17 cellular contexts compared by ENCODE assay signal in the genomic region with DNA sequence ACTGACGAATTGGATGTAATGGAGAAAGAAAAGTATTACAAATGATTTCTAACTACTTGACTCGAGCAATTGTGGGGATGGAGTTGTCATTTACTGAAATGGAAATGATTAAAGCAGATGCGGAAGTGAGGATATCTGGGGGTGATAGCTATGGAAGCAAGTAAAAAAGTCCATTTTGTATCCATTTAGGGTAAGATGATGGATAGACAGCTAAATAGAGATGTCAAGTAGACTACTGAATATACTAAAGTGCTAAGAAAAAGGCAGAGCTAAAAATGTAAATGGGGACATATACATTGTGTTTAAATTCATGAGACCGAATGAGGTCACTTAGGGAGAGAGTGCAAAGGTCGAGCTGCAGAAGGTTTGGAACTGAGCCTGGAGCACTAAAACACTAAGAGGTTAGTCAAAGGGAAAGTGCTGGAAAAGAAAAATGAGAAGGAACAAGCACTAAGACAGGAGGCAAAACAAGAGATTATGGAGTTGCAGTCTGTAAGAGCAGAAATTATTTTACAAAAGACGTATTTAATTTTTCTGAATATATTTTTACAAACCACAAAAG.
A peak's percentile ranks its signal among the peaks of the same experiment; 100 is the strongest.
DNase-seq lines count a peak whose midpoint lies in the region; ATAC-seq, FAIRE-seq and TF ChIP-seq lines count a peak whose summit lies in the region.
"Had no signal": no experiment of that assay in that cellular context is flagged by ENCODE, and none has a peak within 500 bp of the region (broad histone marks: within the 10 kb centered on the region; RNA-seq: fewer than 3 reads in every experiment).

No MANE protein-coding gene starts in this region.

- ATAC-seq in HepG2 (no peak), right lobe of liver (no peak)

- no peaks in the 10 kb centered on the region for H3K9me2 ChIP-seq in SK-N-SH

- H3K4me3 ChIP-seq in HepG2 (replicated peaks in 1 of 3; ENCODE audit: insufficient read depth in 1 of 3, low read depth in 2 of 3, low read length in 3 of 3), result no peak overlapping the region
- H3K4me3 ChIP-seq in right lobe of liver, result no peak overlapping the region
- H3K4me3 ChIP-seq in liver (ENCODE audit: low read depth in 1 of 3, low read length in 3 of 3), result no peak overlapping the region
- no peak overlapping the region for H3K4me3 ChIP-seq in small intestine (ENCODE audit: low read depth in 1 of 2, low read length in 2 of 2)
- no peak overlapping the region for H3K4me3 ChIP-seq in SK-N-SH (ENCODE audit: low read depth in 2 of 2, low read length in 1 of 2)
- H3K4me3 ChIP-seq: BLaER1 had no signal

- WGBS in HepG2 (ENCODE audit: low lambda C conversion rate), result 19% methylated on average over 6 of the region's 6 CpGs
- WGBS in right lobe of liver (ENCODE audit: insufficient coverage, low coverage, low lambda C conversion rate, missing lambda C conversion rate), result 44% methylated on average over 6 of the region's 6 CpGs
- WGBS in liver, result 54% methylated on average over 6 of the region's 6 CpGs
- WGBS in small intestine, 3 donors, result 43 to 63% (median 47%) methylated on average over 6 of the region's 6 CpGs
- 34% methylated on average over 6 of the region's 6 CpGs for WGBS in SK-N-SH (ENCODE audit: low lambda C conversion rate)

- no peaks in the 10 kb centered on the region for H4K20me1 ChIP-seq in HepG2 (ENCODE audit: insufficient read depth, low read length)
- no peaks in the 10 kb centered on the region for H4K20me1 ChIP-seq in SK-N-SH (ENCODE audit: insufficient read depth)
- H4K20me1 ChIP-seq: BLaER1 had no signal

- H3K9me3 ChIP-seq in HepG2 (ENCODE audit: low read length) (no peaks in the 10 kb centered on the region), right lobe of liver (no peaks in the 10 kb centered on the region), liver (ENCODE audit: control insufficient read depth in 4 of 4, low read length in 3 of 4) (no peaks in the 10 kb centered on the region), small intestine (ENCODE audit: control insufficient read depth, low read depth) (no peaks in the 10 kb centered on the region), SK-N-SH (no peaks in the 10 kb centered on the region)
- H3K9me3 ChIP-seq: BLaER1 had no signal

- no peaks in the 10 kb centered on the region for H3F3A ChIP-seq in SK-N-SH (replicated peaks; ENCODE audit: insufficient read depth)

- H3K4me2 ChIP-seq in HepG2 (ENCODE audit: low read depth, low read length) (no peak overlapping the region), SK-N-SH (no peak overlapping the region)
- H3K4me2 ChIP-seq: BLaER1 had no signal

- CTCF ChIA-PET in HepG2 (lab: Yijun Ruan, JAX; ENCODE audit: low intra/inter-chr PET ratio, low total read pairs) (no interaction called here), SK-N-SH (lab: Yijun Ruan, JAX) (no interaction called here)

- no TSS peak for BruUV-seq in HepG2 (replicated peaks; lab: Mats Ljungman, UMichigan)

- TF ChIP-seq POLR2A in HepG2 (IDR thresholded peaks at IDR 0.05; ENCODE audit: insufficient read depth in 1 of 2, low read depth in 2 of 2, low read length in 2 of 2), result no peak
- no peak for TF ChIP-seq POLR2A in right lobe of liver (IDR thresholded peaks at IDR 0.05)

- H2AFZ ChIP-seq in HepG2 (ENCODE audit: low read length) (no peak overlapping the region), SK-N-SH (ENCODE audit: low read depth) (no peak overlapping the region)

- no peak for TF ChIP-seq CTCF in HepG2 (CRISPR knock-in tag; IDR thresholded peaks at IDR 0.05)
- TF ChIP-seq CTCF in right lobe of liver (IDR thresholded peaks at IDR 0.05), result no peak
- no peak for TF ChIP-seq CTCF in liver (IDR thresholded peaks at IDR 0.05; ENCODE audit: low read depth, low read length, missing input control)
- TF ChIP-seq CTCF in SK-N-SH (IDR thresholded peaks at IDR 0.05), result no peak

- H3K27me3 ChIP-seq in HepG2 (ENCODE audit: control insufficient read depth in 1 of 2, insufficient read depth in 2 of 2, low read length in 2 of 2) (no peaks in the 10 kb centered on the region; a peak in 1 of 5 replicates), right lobe of liver (no peaks in the 10 kb centered on the region), liver (ENCODE audit: control insufficient read depth in 4 of 4, insufficient read depth in 4 of 4, low read length in 3 of 4) (no peaks in the 10 kb centered on the region), small intestine (ENCODE audit: control insufficient read depth in 2 of 2, insufficient read depth in 2 of 2, low read length in 2 of 2) (no peaks in the 10 kb centered on the region), SK-N-SH (ENCODE audit: insufficient read depth) (no peaks in the 10 kb centered on the region)
- H3K27me3 ChIP-seq: BLaER1 had no signal

- H3K9ac ChIP-seq in HepG2 (ENCODE audit: insufficient read depth, low read depth, low read length) (no peak overlapping the region), liver (ENCODE audit: low read depth in 1 of 2, low read length in 2 of 2) (no peak overlapping the region), SK-N-SH (no peak overlapping the region)
- H3K9ac ChIP-seq: BLaER1 had no signal

- in situ Hi-C loops in HepG2 (cut with HindIII; ENCODE audit: extremely low pct_ligation_motif_present, low pct_unique_long_range_greater_than_20kb), result no loop called here

- DNase-seq in HepG2 (ENCODE audit: low spot score) (no peak), right lobe of liver (no peak), small intestine (peak; percentile 47), SK-N-SH (no peak), NCI-H2227 treated with DMSO at 0.1 percent for 48 hours (lab: John Stamatoyannopoulos, UW) (no peak)
- no peak for DNase-seq in effector CD8-positive, alpha-beta T cell (lab: John Stamatoyannopoulos, UW)
- DNase-seq: 8988T; CD4-positive, alpha-beta memory T cell; DMS153; DMS79; GDM1; H9 had no signal

- no peak overlapping the region for H3K27ac ChIP-seq in HepG2 (ENCODE audit: extremely low read length, insufficient read depth, low read length)
- no peak overlapping the region for H3K27ac ChIP-seq in right lobe of liver
- no peak overlapping the region for H3K27ac ChIP-seq in liver (ENCODE audit: low read depth in 1 of 2, low read length in 2 of 2)
- H3K27ac ChIP-seq in small intestine (ENCODE audit: low read depth in 1 of 2, low read length in 1 of 2), result no peak overlapping the region
- H3K27ac ChIP-seq in SK-N-SH (ENCODE audit: low read depth in 2 of 2, low read length in 1 of 2), result no peak overlapping the region
- H3K27ac ChIP-seq: BLaER1 had no signal

- no peak for FAIRE-seq in HepG2 (lab: Jason Lieb, UNC)
- FAIRE-seq in small intestine (lab: Jason Lieb, UNC), result no peak
- FAIRE-seq: GM12892, GM18507, H1 had no signal

- POLR2A ChIA-PET in HepG2 (lab: Yijun Ruan, JAX), result no interaction called here
- POLR2A ChIA-PET in SK-N-SH (lab: Yijun Ruan, JAX), result no interaction called here

- intact Hi-C loops in HepG2 (cut with micrococcal nuclease; ENCODE audit: unreplicated experiment), result no loop called here
- intact Hi-C loops in right lobe of liver (cut with DNase I), result no loop called here

- no peaks in the 10 kb centered on the region for H3K36me3 ChIP-seq in HepG2 (replicated peaks in 1 of 2; ENCODE audit: control insufficient read depth in 1 of 2, insufficient read depth in 2 of 2, low read length in 2 of 2)
- no peaks in the 10 kb centered on the region for H3K36me3 ChIP-seq in right lobe of liver
- no peaks in the 10 kb centered on the region for H3K36me3 ChIP-seq in liver (ENCODE audit: control insufficient read depth in 4 of 4, insufficient read depth in 3 of 4, low read depth in 1 of 4, low read length in 3 of 4)
- no peaks in the 10 kb centered on the region for H3K36me3 ChIP-seq in small intestine (ENCODE audit: control insufficient read depth in 2 of 2, insufficient read depth in 2 of 2, low read length in 2 of 2)
- H3K36me3 ChIP-seq in SK-N-SH (replicated peaks in 1 of 2; ENCODE audit: control insufficient read depth in 1 of 2, insufficient read depth in 2 of 2, low read length in 1 of 2), result no peaks in the 10 kb centered on the region
- H3K36me3 ChIP-seq: BLaER1 had no signal

- no peak for TF ChIP-seq EP300 in HepG2 (IDR thresholded peaks at IDR 0.05; ENCODE audit: low read depth in 2 of 2, low read length in 2 of 2)
- TF ChIP-seq EP300 in HepG2 (CRISPR knock-in tag; IDR thresholded peaks at IDR 0.05; ENCODE audit: borderline replicate concordance), result no peak
- TF ChIP-seq EP300 in SK-N-SH (IDR thresholded peaks at IDR 0.05; ENCODE audit: borderline replicate concordance in 1 of 2, low read depth in 1 of 2, low read length in 1 of 2), result no peak

- no peaks in the 10 kb centered on the region for H3K4me1 ChIP-seq in HepG2 (ENCODE audit: insufficient read depth, low read length)
- no peaks in the 10 kb centered on the region for H3K4me1 ChIP-seq in right lobe of liver
- H3K4me1 ChIP-seq in liver (ENCODE audit: control insufficient read depth in 4 of 4, insufficient read depth in 4 of 4, low read length in 3 of 4), result no peaks in the 10 kb centered on the region
- H3K4me1 ChIP-seq in small intestine (ENCODE audit: control insufficient read depth in 2 of 2, insufficient read depth in 1 of 2, low read depth in 1 of 2, low read length in 1 of 2), result no peaks in the 10 kb centered on the region
- no peaks in the 10 kb centered on the region for H3K4me1 ChIP-seq in SK-N-SH (ENCODE audit: control insufficient read depth in 1 of 2, insufficient read depth in 2 of 2, low read depth in 1 of 2, low read length in 1 of 2)
- H3K4me1 ChIP-seq: BLaER1 had no signal

- TF ChIP-seq RAD21 in HepG2 (CRISPR knock-in tag; IDR thresholded peaks at IDR 0.05) (no peak), liver (IDR thresholded peaks at IDR 0.05) (no peak), SK-N-SH (IDR thresholded peaks at IDR 0.05; ENCODE audit: low read length) (no peak)

- H3K79me2 ChIP-seq in HepG2 (ENCODE audit: insufficient read depth, low read length) (no peaks in the 10 kb centered on the region), SK-N-SH (ENCODE audit: insufficient read depth) (no peaks in the 10 kb centered on the region)

TF ChIP-seq in liver, 16 proteins besides CTCF, POLR2A, EP300 and RAD21:
- peak; percentile 20 for TF ChIP-seq NR2F2 (IDR thresholded peaks at IDR 0.05)
- TF ChIP-seq HNF4G (IDR thresholded peaks at IDR 0.05), result no peak

TF ChIP-seq in SK-N-SH, 30 proteins besides CTCF, POLR2A, EP300 and RAD21 (continues in another document):
- TF ChIP-seq, protein P1, sequence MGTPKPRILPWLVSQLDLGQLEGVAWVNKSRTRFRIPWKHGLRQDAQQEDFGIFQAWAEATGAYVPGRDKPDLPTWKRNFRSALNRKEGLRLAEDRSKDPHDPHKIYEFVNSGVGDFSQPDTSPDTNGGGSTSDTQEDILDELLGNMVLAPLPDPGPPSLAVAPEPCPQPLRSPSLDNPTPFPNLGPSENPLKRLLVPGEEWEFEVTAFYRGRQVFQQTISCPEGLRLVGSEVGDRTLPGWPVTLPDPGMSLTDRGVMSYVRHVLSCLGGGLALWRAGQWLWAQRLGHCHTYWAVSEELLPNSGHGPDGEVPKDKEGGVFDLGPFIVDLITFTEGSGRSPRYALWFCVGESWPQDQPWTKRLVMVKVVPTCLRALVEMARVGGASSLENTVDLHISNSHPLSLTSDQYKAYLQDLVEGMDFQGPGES (IDR thresholded peaks at IDR 0.05; ENCODE audit: low read depth, low read length), result no peak
- TF ChIP-seq FOXJ3 (CRISPR knock-in tag; IDR thresholded peaks at IDR 0.05), result no peak
- TF ChIP-seq CHD2 (IDR thresholded peaks at IDR 0.05; ENCODE audit: low read length, partially characterized antibody), result no peak
- TF ChIP-seq RXRA (IDR thresholded peaks at IDR 0.05; ENCODE audit: borderline replicate concordance, low read depth), result no peak
- TF ChIP-seq SIN3A (IDR thresholded peaks at IDR 0.05; ENCODE audit: borderline replicate concordance, low read depth, low read length), result no peak
- TF ChIP-seq NFIC (IDR thresholded peaks at IDR 0.05; ENCODE audit: borderline replicate concordance), result no peak
